In genomic region chr5:163161512-163161911, GRCh38 we compare ENCODE assay signal across 40 cellular contexts.
"Had no signal": no experiment of that assay in that cellular context is flagged by ENCODE, and none has a peak within 500 bp of the region (broad histone marks: within the 10 kb centered on the region; RNA-seq: fewer than 3 reads in every experiment).

No MANE protein-coding gene starts in this region.

- H3K4me3 Mint-ChIP-seq: activated naive CD4-positive, alpha-beta T cell treated with anti-CD3 and anti-CD28 coated beads for 36 hours; activated naive CD4-positive, alpha-beta T cell treated with anti-CD3 and anti-CD28 coated beads, Interleukin-2, amount 10 ng/mL, durations not matched to agents 7 days and 5 days; activated naive CD4-positive, alpha-beta T cell treated with anti-CD3 and anti-CD28 coated beads, Interleukin-2, amount 50 U/mL, for 24 hours; activated naive CD8-positive, alpha-beta T cell; activated naive CD8-positive, alpha-beta T cell treated with anti-CD3 and anti-CD28 coated beads for 36 hours; activated naive CD8-positive, alpha-beta T cell treated with anti-CD3 and anti-CD28 coated beads, Interleukin-2, amount 10 ng/mL, durations not matched to agents 7 days and 5 days; activated naive CD8-positive, alpha-beta T cell treated with anti-CD3 and anti-CD28 coated beads, Interleukin-2, amount 50 U/mL, for 24 hours; activated T-cell treated with anti-CD3 and anti-CD28 coated beads, Interleukin-2, amount 50 U/mL, for 24 hours; activated T-cell treated with anti-CD3 and anti-CD28 coated beads, Interleukin-2, amount 50 U/mL, for 4 hours; activated T-cell treated with anti-CD3 and anti-CD28 coated beads, Interleukin-2, amount 50 U/mL, for 72 hours; activated T-helper 1 cell treated with anti-CD3 and anti-CD28 coated beads, Interleukin-12 subunit alpha, Interleukin-12 subunit beta, Interleukin-2, Interleukin-4 antibody, amounts not matched to agents 30 ng/mL and 10 ng/mL and 1 ng/mL, durations not matched to agents 14 hours and 24 hours and 36 hours; activated T-helper 17 cell treated with anti-CD3 and anti-CD28 coated beads, Interleukin-2, amount 50 U/mL, for 72 hours; brain; central memory CD8-positive, alpha-beta T cell had no signal

- H3K36me3 ChIP-seq: adrenal gland, ascending aorta, brain microvascular endothelial cell, breast epithelium, cardiac muscle cell had no signal

- ATAC-seq: activated naive CD4-positive, alpha-beta T cell treated with anti-CD3 and anti-CD28 coated beads, Interleukin-2, amount 50 U/mL, for 72 hours; activated naive CD8-positive, alpha-beta T cell treated with anti-CD3 and anti-CD28 coated beads, Interleukin-2, amount 50 U/mL, for 24 hours; activated T-cell treated with anti-CD3 and anti-CD28 coated beads, Interleukin-2, amount 50 U/mL, for 4 hours; activated T-cell treated with anti-CD3 and anti-CD28 coated beads, Interleukin-2, amount 50 U/mL, for 72 hours; activated T-helper 17 cell treated with anti-CD3 and anti-CD28 coated beads, Interleukin-2, amount 50 U/mL, for 72 hours; body of pancreas had no signal

- H3K27ac Mint-ChIP-seq: activated naive CD4-positive, alpha-beta T cell treated with anti-CD3 and anti-CD28 coated beads for 36 hours; activated naive CD4-positive, alpha-beta T cell treated with anti-CD3 and anti-CD28 coated beads, Interleukin-2, amount 10 ng/mL, durations not matched to agents 7 days and 5 days; activated naive CD4-positive, alpha-beta T cell treated with anti-CD3 and anti-CD28 coated beads, Interleukin-2, amount 50 U/mL, for 24 hours; activated naive CD4-positive, alpha-beta T cell treated with anti-CD3 and anti-CD28 coated beads, Interleukin-2, amount 50 U/mL, for 72 hours; activated naive CD8-positive, alpha-beta T cell; activated naive CD8-positive, alpha-beta T cell treated with anti-CD3 and anti-CD28 coated beads for 36 hours; activated naive CD8-positive, alpha-beta T cell treated with anti-CD3 and anti-CD28 coated beads, Interleukin-2, amount 10 ng/mL, durations not matched to agents 7 days and 5 days; activated naive CD8-positive, alpha-beta T cell treated with anti-CD3 and anti-CD28 coated beads, Interleukin-2, amount 50 U/mL, for 24 hours; activated T-cell treated with anti-CD3 and anti-CD28 coated beads, Interleukin-2, amount 50 U/mL, for 24 hours; activated T-cell treated with anti-CD3 and anti-CD28 coated beads, Interleukin-2, amount 50 U/mL, for 72 hours; activated T-helper 1 cell treated with anti-CD3 and anti-CD28 coated beads, Interleukin-12 subunit alpha, Interleukin-12 subunit beta, Interleukin-2, Interleukin-4 antibody, amounts not matched to agents 30 ng/mL and 10 ng/mL and 1 ng/mL, durations not matched to agents 14 hours and 24 hours and 36 hours; activated T-helper 17 cell treated with anti-CD3 and anti-CD28 coated beads, Interleukin-2, amount 50 U/mL, for 72 hours; activated T-helper 2 cell treated with anti-CD3 and anti-CD28 coated beads, Interferon-gamma antibody, Interleukin-2, Interleukin-4, amounts not matched to agents 10 μg/mL and 5 μg/mL and 100 μg/mL, durations not matched to agents 14 hours and 24 hours and 36 hours; brain had no signal

- H3K4me1 ChIP-seq: adrenal gland, ascending aorta, body of pancreas, breast epithelium had no signal

- H3K9me3 ChIP-seq: adrenal gland, ascending aorta, breast epithelium had no signal

- H3K9me3 Mint-ChIP-seq: activated naive CD4-positive, alpha-beta T cell treated with anti-CD3 and anti-CD28 coated beads for 36 hours had no signal

- H3K36me3 Mint-ChIP-seq: activated naive CD4-positive, alpha-beta T cell treated with anti-CD3 and anti-CD28 coated beads, Interleukin-2, amount 10 ng/mL, durations not matched to agents 7 days and 5 days; activated naive CD4-positive, alpha-beta T cell treated with anti-CD3 and anti-CD28 coated beads, Interleukin-2, amount 50 U/mL, for 24 hours; activated naive CD8-positive, alpha-beta T cell; activated naive CD8-positive, alpha-beta T cell treated with anti-CD3 and anti-CD28 coated beads for 36 hours; activated naive CD8-positive, alpha-beta T cell treated with anti-CD3 and anti-CD28 coated beads, Interleukin-2, amount 10 ng/mL, durations not matched to agents 7 days and 5 days; brain had no signal

- H3K4me1 Mint-ChIP-seq: activated naive CD4-positive, alpha-beta T cell treated with anti-CD3 and anti-CD28 coated beads, Interleukin-2, amount 10 ng/mL, durations not matched to agents 7 days and 5 days; activated naive CD4-positive, alpha-beta T cell treated with anti-CD3 and anti-CD28 coated beads, Interleukin-2, amount 50 U/mL, for 24 hours; activated naive CD8-positive, alpha-beta T cell treated with anti-CD3 and anti-CD28 coated beads for 36 hours; activated naive CD8-positive, alpha-beta T cell treated with anti-CD3 and anti-CD28 coated beads, Interleukin-2, amount 10 ng/mL, durations not matched to agents 7 days and 5 days; activated naive CD8-positive, alpha-beta T cell treated with anti-CD3 and anti-CD28 coated beads, Interleukin-2, amount 50 U/mL, for 24 hours; activated T-helper 17 cell treated with anti-CD3 and anti-CD28 coated beads, Interleukin-2, amount 50 U/mL, for 72 hours; brain; central memory CD8-positive, alpha-beta T cell had no signal

- FAIRE-seq: astrocyte, bronchial epithelial cell had no signal

- H3K27ac ChIP-seq: adrenal gland, ascending aorta, body of pancreas, brain microvascular endothelial cell, breast epithelium, cardiac muscle cell had no signal

- H3K4me3 ChIP-seq: adrenal gland, ascending aorta, body of pancreas, breast epithelium, cardiac muscle cell had no signal

- DNase-seq: activated effector memory CD4-positive, alpha-beta T cell treated with anti-CD3 and anti-CD28 coated beads, Interleukin-2, amount 50 U/mL, for 16 hours; activated effector memory CD4-positive, alpha-beta T cell treated with Interleukin-2 at 50 U/mL for 16 hours; activated gamma-delta T cell; activated gamma-delta T cell treated with Interleukin-2 at 50 U/mL for 16 hours; activated naive CD4-positive, alpha-beta T cell; activated naive CD4-positive, alpha-beta T cell treated with anti-CD3 and anti-CD28 coated beads for 36 hours; activated naive CD4-positive, alpha-beta T cell treated with anti-CD3 and anti-CD28 coated beads, Interleukin-2, amount 10 ng/mL, durations not matched to agents 7 days and 5 days; activated naive CD4-positive, alpha-beta T cell treated with anti-CD3 and anti-CD28 coated beads, Interleukin-2, amount 50 U/mL, for 16 hours; activated naive CD4-positive, alpha-beta T cell treated with Interleukin-2 at 50 U/mL for 16 hours; activated naive CD8-positive, alpha-beta T cell treated with anti-CD3 and anti-CD28 coated beads for 36 hours; activated naive CD8-positive, alpha-beta T cell treated with anti-CD3 and anti-CD28 coated beads, Interleukin-2, amount 10 ng/mL, durations not matched to agents 7 days and 5 days; activated naive CD8-positive, alpha-beta T cell treated with anti-CD3 and anti-CD28 coated beads, Interleukin-2, amount 50 U/mL, for 24 hours; activated T-cell treated with anti-CD3 and anti-CD28 coated beads, Interleukin-2, amount 50 U/mL, for 1 hour; activated T-cell treated with anti-CD3 and anti-CD28 coated beads, Interleukin-2, amount 50 U/mL, for 24 hours; activated T-cell treated with anti-CD3 and anti-CD28 coated beads, Interleukin-2, amount 50 U/mL, for 4 hours; activated T-cell treated with anti-CD3 and anti-CD28 coated beads, Interleukin-2, amount 50 U/mL, for 48 hours; activated T-cell treated with anti-CD3 and anti-CD28 coated beads, Interleukin-2, amount 50 U/mL, for 72 hours; adrenal gland; amniotic stem cell; amygdala; anterior cingulate cortex; aorta; body of pancreas; brain microvascular endothelial cell; caudate nucleus; central memory CD4-positive, alpha-beta T cell; cerebellar nuclear complex had no signal

- H3K27me3 ChIP-seq: adrenal gland, ascending aorta, body of pancreas, brain microvascular endothelial cell, breast epithelium, cardiac muscle cell had no signal

- H3K27me3 Mint-ChIP-seq: activated naive CD4-positive, alpha-beta T cell treated with anti-CD3 and anti-CD28 coated beads, Interleukin-2, amount 10 ng/mL, durations not matched to agents 7 days and 5 days; activated naive CD4-positive, alpha-beta T cell treated with anti-CD3 and anti-CD28 coated beads, Interleukin-2, amount 50 U/mL, for 24 hours; activated naive CD8-positive, alpha-beta T cell; activated naive CD8-positive, alpha-beta T cell treated with anti-CD3 and anti-CD28 coated beads for 36 hours; activated naive CD8-positive, alpha-beta T cell treated with anti-CD3 and anti-CD28 coated beads, Interleukin-2, amount 10 ng/mL, durations not matched to agents 7 days and 5 days; activated naive CD8-positive, alpha-beta T cell treated with anti-CD3 and anti-CD28 coated beads, Interleukin-2, amount 50 U/mL, for 24 hours; activated T-cell treated with anti-CD3 and anti-CD28 coated beads, Interleukin-2, amount 50 U/mL, for 24 hours; activated T-helper 17 cell treated with anti-CD3 and anti-CD28 coated beads, Interleukin-2, amount 50 U/mL, for 72 hours; brain; central memory CD8-positive, alpha-beta T cell had no signal
